9 cellular contexts compared by ENCODE assay signal in genomic region chr5:17132444-17133083, GRCh38.
DNase-seq lines count a peak whose midpoint lies in the region; ATAC-seq, FAIRE-seq and TF ChIP-seq lines count a peak whose summit lies in the region.
"Had no signal": no experiment of that assay in that cellular context is flagged by ENCODE, and none has a peak within 500 bp of the region (broad histone marks: within the 10 kb centered on the region; RNA-seq: fewer than 3 reads in every experiment).

No MANE protein-coding gene starts in this region.

- no peak for TF ChIP-seq EP300 in H1 (IDR thresholded peaks at IDR 0.05; ENCODE audit: borderline replicate concordance in 1 of 2, low read depth in 2 of 2, low read length in 2 of 2)

- H2AK5ac ChIP-seq in H1 (ENCODE audit: low read depth, low read length): no peak overlapping the region

- H2BK15ac ChIP-seq in H1 (ENCODE audit: low read length): no peak overlapping the region

- WGBS in heart right ventricle, 2 donors: 41 to 51% methylated on average over 4 of the region's 4 CpGs
- 31% methylated on average over 4 of the region's 4 CpGs; no CpG with 5 or more reads in 1 of the 2 experiments for WGBS in H1 (ENCODE audit: extremely low coverage in 1 of 2, insufficient coverage in 1 of 2, insufficient read length in 1 of 2, insufficient replicate concordance in 2 of 2, low coverage in 1 of 2, low lambda C conversion rate in 2 of 2, missing lambda C conversion rate in 1 of 2), 2 experiments

- H4K20me1 ChIP-seq in H1 (replicated peaks in 1 of 2; ENCODE audit: control insufficient read depth in 1 of 2, insufficient read depth in 2 of 2, low read length in 2 of 2): no peaks in the 10 kb centered on the region

- no peak overlapping the region for H2BK20ac ChIP-seq in H1 (ENCODE audit: low read length)

- H2AFZ ChIP-seq in H1 (ENCODE audit: low read length): no peak overlapping the region

- no peak overlapping the region for H4K8ac ChIP-seq in H1 (ENCODE audit: extremely low read depth, insufficient read depth, low read length)

- intact Hi-C loops in heart right ventricle (cut with DNase I): loop anchor here (1.0 to 10.0 kb wide), 13 partner anchors 55 to 648 kb away; partner anchors contain the start of gene MYO10 (in 4 of the 10)
- intact Hi-C loops in Right ventricle myocardium inferior (cut with DNase I): loop anchor here (2.0 to 5.0 kb wide), 2 partner anchors 55 to 342 kb away; no protein-coding TSS in a partner anchor

- no peak overlapping the region for H3K9ac ChIP-seq in H1 (replicated peaks in 1 of 4; ENCODE audit: extremely low read depth in 1 of 4, low read depth in 3 of 4, low read length in 3 of 4)

- H3K18ac ChIP-seq in H1 (ENCODE audit: extremely low read depth, low read length): no peak overlapping the region

- H3K36me3 ChIP-seq in heart right ventricle: no peaks in the 10 kb centered on the region
- no peaks in the 10 kb centered on the region for H3K36me3 ChIP-seq in H1 (ENCODE audit: control insufficient read depth in 2 of 4, insufficient read depth in 4 of 4, low read length in 3 of 4)

- ATAC-seq in heart right ventricle (no peak), Right ventricle myocardium inferior (no peak), HG03135 (IDR thresholded peaks at IDR 0.05; ENCODE audit: unreplicated experiment) (peak; percentile 51)

- H3K4me1 Mint-ChIP-seq in osteocyte (ENCODE audit: unreplicated experiment): peaks cover 43% of the 10 kb centered on the region

- no peak overlapping the region for H4K5ac ChIP-seq in H1 (ENCODE audit: insufficient read length, low read depth, low read length)

- no peaks in the 10 kb centered on the region for H3K36me3 Mint-ChIP-seq in osteocyte (ENCODE audit: unreplicated experiment)

- FAIRE-seq in H1 (lab: Jason Lieb, UNC): no peak
- FAIRE-seq in urothelium cell line (lab: Jason Lieb, UNC): no peak

- H3K4me3 ChIP-seq in heart right ventricle (no peak overlapping the region), H1 (ENCODE audit: extremely low read depth in 1 of 4, insufficient read depth in 2 of 4, low read depth in 3 of 4, low read length in 4 of 4) (peak overlapping the region in 1 of 4 experiments; percentile 6; a peak in 1 of 8 replicates)

- no peak overlapping the region for H2BK5ac ChIP-seq in H1 (ENCODE audit: low read depth, low read length)

- H4K91ac ChIP-seq in H1 (replicated peaks; ENCODE audit: insufficient read length, low read length): no peak overlapping the region

- no peak overlapping the region for H3K4me3 Mint-ChIP-seq in osteocyte (ENCODE audit: unreplicated experiment)

- TF ChIP-seq RAD21 in H1 (IDR thresholded peaks at IDR 0.05 in 1 of 2, conservative IDR thresholded peaks at IDR 0.05 in 1 of 2; ENCODE audit: low read depth in 2 of 2, low read length in 2 of 2): peak; percentile 39 to 48; a peak in 3 of 4 replicates

- no peak for TF ChIP-seq POLR2A in H1 (IDR thresholded peaks at IDR 0.05; ENCODE audit: control extremely low read depth in 1 of 2, low read depth in 2 of 2, low read length in 2 of 2)

- H3K4me2 ChIP-seq in H1 (ENCODE audit: insufficient read depth in 1 of 2, low read depth in 2 of 2, low read length in 2 of 2): no peak overlapping the region

- H3K9me3 ChIP-seq in heart right ventricle (no peaks in the 10 kb centered on the region), H1 (ENCODE audit: insufficient read depth in 2 of 2, low read depth in 1 of 2, low read length in 1 of 2) (peaks cover 0 to 3% of the 10 kb centered on the region in 2 experiments; a peak in 1 of 4 replicates)

- no peaks in the 10 kb centered on the region for H3K23me2 ChIP-seq in H1 (ENCODE audit: low read depth, low read length)

- DNase-seq in heart right ventricle (no peak), Right ventricle myocardium inferior (ENCODE audit: missing footprints) (no peak), NOMO-1 treated with DMSO at 0.1 percent for 48 hours (lab: John Stamatoyannopoulos, UW; ENCODE audit: unreplicated experiment) (peak; percentile 61), H1 (ENCODE audit: low read depth in 1 of 2, low spot score in 2 of 2) (no peak), osteocyte (ENCODE audit: extremely low spot score, unreplicated experiment) (no peak), urothelium cell line (ENCODE audit: low spot score) (no peak)
- DNase-seq in activated CD8-positive, alpha-beta memory T cell treated with anti-CD3 and anti-CD28 coated beads for 24 hours: no peak

- H3K79me2 ChIP-seq in H1 (ENCODE audit: control insufficient read depth in 1 of 2, insufficient read depth in 2 of 2, low read length in 2 of 2): no peaks in the 10 kb centered on the region

- H3K4ac ChIP-seq in H1 (replicated peaks; ENCODE audit: insufficient read length, low read depth, low read length): no peak overlapping the region

- H3K4me1 ChIP-seq in heart right ventricle (peaks cover 0 to 20% (median 0%) of the 10 kb centered on the region in 9 donors), H1 (replicated peaks in 1 of 4; ENCODE audit: control insufficient read depth in 3 of 4, insufficient read depth in 4 of 4, low read length in 3 of 4) (peaks cover 0 to 5% (median 1%) of the 10 kb centered on the region in 4 experiments; a peak in 2 of 7 replicates)

- H2BK12ac ChIP-seq in H1 (ENCODE audit: low read depth, low read length): no peak overlapping the region

- H3K27me3 Mint-ChIP-seq in osteocyte (ENCODE audit: unreplicated experiment): no peaks in the 10 kb centered on the region

- H3K9me3 Mint-ChIP-seq in osteocyte (ENCODE audit: unreplicated experiment): no peaks in the 10 kb centered on the region

- POLR2A ChIA-PET in H1 (lab: Charles Lee; ENCODE audit: partially characterized antibody): interaction anchor here (0.8 kb wide), 1 partner anchor 25 kb away, joined by 3 read pairs; no protein-coding TSS in a partner anchor

- H3K27ac ChIP-seq in heart right ventricle (no peak overlapping the region), H1 (ENCODE audit: low read depth, low read length) (no peak overlapping the region)
- H3K27ac ChIP-seq: epithelial cell of prostate had no signal

- H3K14ac ChIP-seq in H1 (ENCODE audit: insufficient read length): no peak overlapping the region

- H2BK120ac ChIP-seq in H1 (replicated peaks; ENCODE audit: low read depth, low read length): no peak overlapping the region

- CTCF ChIA-PET in H1 (lab: Charles Lee; ENCODE audit: partially characterized antibody): interaction anchor here (0.6 to 6.1 kb wide), 83 partner anchors 8 to 1134 kb away, joined by 3 to 50 read pairs (median 4); partner anchors contain the start of gene MYO10

- H3K23ac ChIP-seq in H1 (ENCODE audit: insufficient read length): no peak overlapping the region

- H3K27me3 ChIP-seq in heart right ventricle (peaks cover 0 to 12% (median 0%) of the 10 kb centered on the region in 7 donors), H1 (replicated peaks in 1 of 4; ENCODE audit: control insufficient read depth in 3 of 4, extremely low read depth in 1 of 4, insufficient read depth in 3 of 4, low read length in 3 of 4) (no peaks in the 10 kb centered on the region)

- H3K79me1 ChIP-seq in H1 (ENCODE audit: low read depth, low read length): no peaks in the 10 kb centered on the region

- TF ChIP-seq CTCF in heart right ventricle (IDR thresholded peaks at IDR 0.05) (peak; percentile 56 to 80 (median 73)), H1 (IDR thresholded peaks at IDR 0.05; ENCODE audit: control extremely low read depth in 1 of 3, insufficient read depth in 1 of 3, low read depth in 1 of 3, low read length in 3 of 3) (peak in 2 of 3 experiments; percentile 24 to 49; a peak in 2 of 4 replicates), osteocyte (IDR thresholded peaks at IDR 0.05) (peak; percentile 72)

- H3K27ac Mint-ChIP-seq in osteocyte (ENCODE audit: unreplicated experiment): no peak overlapping the region

- no peak overlapping the region for H3K56ac ChIP-seq in H1 (replicated peaks; ENCODE audit: insufficient read length, low read depth, low read length)
